ENCODE assay signal across 1 cellular context in genomic region chr17:4965311-4965986, GRCh38.
A peak's percentile ranks its signal among the peaks of the same experiment; 100 is the strongest.
TF ChIP-seq lines count a peak whose summit lies in the region.

No MANE protein-coding gene starts in this region.

TF ChIP-seq in IMR-90, 13 proteins besides CTCF, POLR2A, EP300 and RAD21:
- no peak for TF ChIP-seq RFX5 (IDR thresholded peaks at IDR 0.05; ENCODE audit: low read depth, low read length)
- TF ChIP-seq CEBPB (IDR thresholded peaks at IDR 0.05; ENCODE audit: low read depth, low read length): 0 out of 2 replicates have a peak, but pooled peaks have one; percentile 33
